In genomic region chrX:2874222-2875135, GRCh38 we compare ENCODE assay signal across 10 cellular contexts. TPM values are rescaled to one million over a fixed set of nuclear protein-coding genes. Genes with fewer than 3 reads are reported as not detected.
"Had no signal": no experiment of that assay in that cellular context is flagged by ENCODE, and none has a peak within 500 bp of the region (broad histone marks: within the 10 kb centered on the region; RNA-seq: fewer than 3 reads in every experiment).

No MANE protein-coding gene starts in this region.

- DNase-seq: H9, HCEC 1CT, KG1 had no signal

- FAIRE-seq: H1, H54, HepG2 had no signal

- H3K4me2 ChIP-seq: GM23338 had no signal

- H3K4me3 ChIP-seq: GM23338 had no signal

- H2AFZ ChIP-seq: GM23338 had no signal

- ATAC-seq: GM23338, HepG2 had no signal

- H3K27ac ChIP-seq: HL-60 had no signal

RNA-seq across cellular contexts. Expression of gene GYG2, which starts 45.7 kb away (rescaled TPM):
- total RNA-seq: HT1080 had no signal
- polyA plus RNA-seq: IgD-negative memory B cell had no signal
